9 cellular contexts compared by ENCODE assay signal in genomic region chr3:15345608-15346137, GRCh38. TPM values are rescaled to one million over a fixed set of nuclear protein-coding genes. Genes with fewer than 3 reads are reported as not detected.
A peak's percentile ranks its signal among the peaks of the same experiment; 100 is the strongest.
DNase-seq lines count a peak whose midpoint lies in the region; ATAC-seq lines count a peak whose summit lies in the region.
"Had no signal": no experiment of that assay in that cellular context is flagged by ENCODE, and none has a peak within 500 bp of the region (broad histone marks: within the 10 kb centered on the region; RNA-seq: fewer than 3 reads in every experiment).

No MANE protein-coding gene starts in this region.

- H3K9me3 Mint-ChIP-seq in IgD-negative memory B cell, result peaks cover 4% of the 10 kb centered on the region in 3 donors
- H3K9me3 Mint-ChIP-seq in stimulated activated effector memory CD8-positive, alpha-beta T cell treated with anti-CD3 and anti-CD28 coated beads, Interleukin-12 subunit alpha, Interleukin-12 subunit beta, amount 100 ng/mL, for 72 hours, result no peaks in the 10 kb centered on the region

- peaks cover 54 to 70% (median 58%) of the 10 kb centered on the region in 3 donors for H3K4me1 Mint-ChIP-seq in IgD-negative memory B cell
- H3K4me1 Mint-ChIP-seq in stimulated activated effector memory CD8-positive, alpha-beta T cell treated with anti-CD3 and anti-CD28 coated beads, Interleukin-12 subunit alpha, Interleukin-12 subunit beta, amount 100 ng/mL, for 72 hours, result peaks cover 37% of the 10 kb centered on the region

- H3K4me3 Mint-ChIP-seq in IgD-negative memory B cell, result peak overlapping the region; percentile 54 to 71 (median 64)
- H3K4me3 Mint-ChIP-seq in stimulated activated effector memory CD8-positive, alpha-beta T cell treated with anti-CD3 and anti-CD28 coated beads, Interleukin-12 subunit alpha, Interleukin-12 subunit beta, amount 100 ng/mL, for 72 hours, result no peak overlapping the region
- H3K4me3 Mint-ChIP-seq: brain had no signal

- no peak for DNase-seq in activated CD4-positive, CD25-positive, alpha-beta regulatory T cell (lab: John Stamatoyannopoulos, UW)
- DNase-seq in stimulated activated effector memory CD8-positive, alpha-beta T cell treated with anti-CD3 and anti-CD28 coated beads, Interleukin-12 subunit alpha, Interleukin-12 subunit beta, amount 100 ng/mL, for 72 hours (ENCODE audit: low spot score in 2 of 2), result no peak
- DNase-seq in posterior vena cava (ENCODE audit: low spot score), result no peak
- DNase-seq in pons (ENCODE audit: low spot score), result no peak
- no peak for DNase-seq in stimulated activated CD4-positive, alpha-beta T cell treated with anti-CD3 and anti-CD28 coated beads, Interleukin-2, amount 100 ng/mL, for 24 hours

- intact Hi-C loops in posterior vena cava (cut with DNase I), result no loop called here

- H3K27ac Mint-ChIP-seq in IgD-negative memory B cell, result peak overlapping the region; percentile 91 to 99 (median 96)
- no peak overlapping the region for H3K27ac Mint-ChIP-seq in stimulated activated effector memory CD8-positive, alpha-beta T cell treated with anti-CD3 and anti-CD28 coated beads, Interleukin-12 subunit alpha, Interleukin-12 subunit beta, amount 100 ng/mL, for 72 hours

- peaks cover 5% of the 10 kb centered on the region for H3K27me3 Mint-ChIP-seq in IgD-negative memory B cell

- peaks cover 4% of the 10 kb centered on the region for H3K36me3 Mint-ChIP-seq in IgD-negative memory B cell
- H3K36me3 Mint-ChIP-seq in stimulated activated effector memory CD8-positive, alpha-beta T cell treated with anti-CD3 and anti-CD28 coated beads, Interleukin-12 subunit alpha, Interleukin-12 subunit beta, amount 100 ng/mL, for 72 hours, result no peaks in the 10 kb centered on the region
- H3K36me3 Mint-ChIP-seq: brain had no signal

- peak; percentile 32 to 56 for ATAC-seq in activated CD4-positive, CD25-positive, alpha-beta regulatory T cell treated with anti-CD3 and anti-CD28 coated beads, Interleukin-2, amount 50 U/mL, for 24 hours
- peak; percentile 82 for ATAC-seq in HG02571 (IDR thresholded peaks at IDR 0.05; ENCODE audit: unreplicated experiment)
- peak; percentile 47 for ATAC-seq in stimulated activated effector memory CD8-positive, alpha-beta T cell treated with anti-CD3 and anti-CD28 coated beads, Interleukin-12 subunit alpha, Interleukin-12 subunit beta, amount 100 ng/mL, for 72 hours

RNA-seq across cellular contexts. Expression of gene SH3BP5, which starts 13.3 kb away (rescaled TPM):
- polyA plus RNA-seq in IgD-negative memory B cell, result 117 TPM
- total RNA-seq in posterior vena cava, result 100 to 1,000 TPM in 1 of 2 donors, 10 to 100 TPM in 1; 67.9 to 105 TPM
